In the genomic region with DNA sequence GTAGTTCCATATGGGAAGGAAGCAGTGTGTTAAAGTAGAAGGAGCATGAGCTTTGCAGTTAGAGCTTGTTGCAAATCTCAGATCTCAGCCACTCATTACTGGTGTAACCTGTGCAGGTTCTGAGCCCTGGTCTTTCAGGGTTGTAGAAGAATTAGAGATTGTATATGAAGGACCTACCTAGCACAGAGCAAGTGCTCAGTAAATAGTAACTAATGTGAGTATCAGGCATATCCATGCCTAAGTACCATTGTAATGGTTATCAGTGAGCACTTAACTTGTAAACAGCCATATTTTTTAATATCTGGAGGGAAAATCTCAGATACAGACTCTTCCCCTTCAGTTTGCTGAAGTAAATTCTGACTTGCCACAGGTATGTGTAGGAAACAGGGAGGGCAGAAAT, we compare ENCODE assay signal across 15 cellular contexts. TPM values are rescaled to one million over a fixed set of nuclear protein-coding genes. Genes with fewer than 3 reads are reported as not detected.
A peak's percentile ranks its signal among the peaks of the same experiment; 100 is the strongest.
DNase-seq lines count a peak whose midpoint lies in the region; ATAC-seq and TF ChIP-seq lines count a peak whose summit lies in the region.
"Had no signal": no experiment of that assay in that cellular context is flagged by ENCODE, and none has a peak within 500 bp of the region (broad histone marks: within the 10 kb centered on the region; RNA-seq: fewer than 3 reads in every experiment).

No MANE protein-coding gene starts in this region.

- intact Hi-C loops in activated CD4-positive, alpha-beta memory T cell treated with anti-CD3 and anti-CD28 coated beads for 36 hours (cut with micrococcal nuclease), result loop anchor here (2.0 to 5.0 kb wide), 3 partner anchors 116 to 211 kb away; a partner anchor contains a TSS

- no peaks in the 10 kb centered on the region for H3K9me3 Mint-ChIP-seq in activated naive CD8-positive, alpha-beta T cell (ENCODE audit: low read depth)
- no peaks in the 10 kb centered on the region for H3K9me3 Mint-ChIP-seq in activated naive CD8-positive, alpha-beta T cell treated with anti-CD3 and anti-CD28 coated beads, Interleukin-2, amount 50 U/mL, for 24 hours
- no peaks in the 10 kb centered on the region for H3K9me3 Mint-ChIP-seq in activated CD4-positive, alpha-beta memory T cell treated with anti-CD3 and anti-CD28 coated beads for 36 hours
- H3K9me3 Mint-ChIP-seq: activated T-cell treated with anti-CD3 and anti-CD28 coated beads, Interleukin-2, amount 50 U/mL, for 4 hours had no signal

- H2AFZ ChIP-seq in hepatocyte, result no peak overlapping the region

- H3K9me3 ChIP-seq in hepatocyte (ENCODE audit: low read depth), result no peaks in the 10 kb centered on the region
- H3K9me3 ChIP-seq in upper lobe of left lung, result no peaks in the 10 kb centered on the region

- CTCF ChIA-PET in activated CD4-positive, alpha-beta memory T cell treated with anti-CD3 and anti-CD28 coated beads for 36 hours (lab: Charles Lee), result interaction anchor here (0.6 to 3.6 kb wide), 10 partner anchors 8 to 296 kb away, joined by 3 to 34 read pairs (median 4); a partner anchor contains a TSS

- no peaks in the 10 kb centered on the region for H3K9me2 ChIP-seq in hepatocyte (replicated peaks; ENCODE audit: insufficient read depth)

- no peaks in the 10 kb centered on the region for H3K79me2 ChIP-seq in hepatocyte

- no peak for ATAC-seq in activated naive CD8-positive, alpha-beta T cell treated with anti-CD3 and anti-CD28 coated beads, Interleukin-2, amount 50 U/mL, for 24 hours
- ATAC-seq in upper lobe of left lung (ENCODE audit: low FRiP score in 2 of 2) (peak; percentile 32 to 54), HG03045 (IDR thresholded peaks at IDR 0.05; ENCODE audit: unreplicated experiment) (no peak)

- peak overlapping the region; percentile 59 for H3K27ac ChIP-seq in hepatocyte
- peak overlapping the region; percentile 30 to 79 (median 70) for H3K27ac ChIP-seq in upper lobe of left lung
- H3K27ac ChIP-seq: foreskin keratinocyte, KMS-11 had no signal

- H3K4me2 ChIP-seq in hepatocyte, result no peak overlapping the region
- H3K4me2 ChIP-seq: KMS-11 had no signal

- peak overlapping the region; percentile 72 for H3K27ac Mint-ChIP-seq in activated naive CD8-positive, alpha-beta T cell
- no peak overlapping the region for H3K27ac Mint-ChIP-seq in activated naive CD8-positive, alpha-beta T cell treated with anti-CD3 and anti-CD28 coated beads, Interleukin-2, amount 50 U/mL, for 24 hours
- H3K27ac Mint-ChIP-seq in activated CD4-positive, alpha-beta memory T cell treated with anti-CD3 and anti-CD28 coated beads for 36 hours, result peak overlapping the region; percentile 14

- TF ChIP-seq EP300 in upper lobe of left lung (IDR thresholded peaks at IDR 0.05), result no peak

- H3K4me3 Mint-ChIP-seq in activated naive CD8-positive, alpha-beta T cell, result no peak overlapping the region
- no peak overlapping the region for H3K4me3 Mint-ChIP-seq in activated naive CD8-positive, alpha-beta T cell treated with anti-CD3 and anti-CD28 coated beads, Interleukin-2, amount 50 U/mL, for 24 hours
- no peak overlapping the region for H3K4me3 Mint-ChIP-seq in activated CD4-positive, alpha-beta memory T cell treated with anti-CD3 and anti-CD28 coated beads for 36 hours
- H3K4me3 Mint-ChIP-seq: activated T-cell treated with anti-CD3 and anti-CD28 coated beads, Interleukin-2, amount 50 U/mL, for 4 hours had no signal

- H3K4me3 ChIP-seq in hepatocyte, result no peak overlapping the region
- no peak overlapping the region for H3K4me3 ChIP-seq in upper lobe of left lung

- DNase-seq in activated naive CD8-positive, alpha-beta T cell treated with anti-CD3 and anti-CD28 coated beads, Interleukin-2, amount 50 U/mL, for 24 hours, result no peak
- no peak for DNase-seq in activated CD4-positive, alpha-beta memory T cell treated with anti-CD3 and anti-CD28 coated beads for 36 hours
- DNase-seq in hepatocyte (ENCODE audit: low spot score), result no peak
- DNase-seq in upper lobe of left lung, result no peak
- DNase-seq in NCI-H128 (lab: John Stamatoyannopoulos, UW; ENCODE audit: unreplicated experiment), result no peak
- no peak for DNase-seq in 8988T
- DNase-seq: activated CD4-positive, alpha-beta T cell treated with anti-CD3 and anti-CD28 coated beads for 4 hours; activated T-cell treated with anti-CD3 and anti-CD28 coated beads, Interleukin-2, amount 50 U/mL, for 4 hours; amygdala; NCI-H1417 treated with DMSO at 0.1 percent for 48 hours; Right ventricle myocardium superior had no signal

- no peaks in the 10 kb centered on the region for H3K27me3 Mint-ChIP-seq in activated naive CD8-positive, alpha-beta T cell
- no peaks in the 10 kb centered on the region for H3K27me3 Mint-ChIP-seq in activated naive CD8-positive, alpha-beta T cell treated with anti-CD3 and anti-CD28 coated beads, Interleukin-2, amount 50 U/mL, for 24 hours
- H3K27me3 Mint-ChIP-seq in activated CD4-positive, alpha-beta memory T cell treated with anti-CD3 and anti-CD28 coated beads for 36 hours, result no peaks in the 10 kb centered on the region

- TF ChIP-seq POLR2A in upper lobe of left lung (IDR thresholded peaks at IDR 0.05), result no peak

- POLR2A ChIA-PET in activated CD4-positive, alpha-beta memory T cell treated with anti-CD3 and anti-CD28 coated beads for 36 hours (lab: Charles Lee), result no interaction called here

- no peaks in the 10 kb centered on the region for H3K27me3 ChIP-seq in hepatocyte
- H3K27me3 ChIP-seq in upper lobe of left lung, result no peaks in the 10 kb centered on the region
- H3K27me3 ChIP-seq: foreskin keratinocyte had no signal

- TF ChIP-seq CTCF in hepatocyte (IDR thresholded peaks at IDR 0.05; ENCODE audit: poor library complexity) (no peak), upper lobe of left lung (IDR thresholded peaks at IDR 0.05) (no peak)

- peaks cover 7% of the 10 kb centered on the region for H3K4me1 Mint-ChIP-seq in activated naive CD8-positive, alpha-beta T cell (ENCODE audit: low read depth)
- H3K4me1 Mint-ChIP-seq in activated naive CD8-positive, alpha-beta T cell treated with anti-CD3 and anti-CD28 coated beads, Interleukin-2, amount 50 U/mL, for 24 hours, result peaks cover 7% of the 10 kb centered on the region
- H3K4me1 Mint-ChIP-seq in activated CD4-positive, alpha-beta memory T cell treated with anti-CD3 and anti-CD28 coated beads for 36 hours (ENCODE audit: low read depth), result peaks cover 5% of the 10 kb centered on the region

- H3K36me3 ChIP-seq in hepatocyte (replicated peaks; ENCODE audit: insufficient read depth, low read depth) (peaks cover 5% of the 10 kb centered on the region), upper lobe of left lung (peaks cover 4 to 40% (median 14%) of the 10 kb centered on the region in 4 donors)

- peaks cover 7% of the 10 kb centered on the region for H3K36me3 Mint-ChIP-seq in activated naive CD8-positive, alpha-beta T cell
- H3K36me3 Mint-ChIP-seq in activated naive CD8-positive, alpha-beta T cell treated with anti-CD3 and anti-CD28 coated beads, Interleukin-2, amount 50 U/mL, for 24 hours (ENCODE audit: low read depth), result peaks cover 30% of the 10 kb centered on the region
- peaks cover 27% of the 10 kb centered on the region for H3K36me3 Mint-ChIP-seq in activated CD4-positive, alpha-beta memory T cell treated with anti-CD3 and anti-CD28 coated beads for 36 hours

- H3K4me1 ChIP-seq in hepatocyte (ENCODE audit: insufficient read depth) (peaks cover 20% of the 10 kb centered on the region), upper lobe of left lung (peaks cover 24 to 31% (median 27%) of the 10 kb centered on the region in 4 donors)
- H3K4me1 ChIP-seq: foreskin keratinocyte had no signal

- H4K20me1 ChIP-seq in hepatocyte (ENCODE audit: insufficient read depth, poor library complexity, severe bottlenecking), result no peaks in the 10 kb centered on the region

RNA-seq across cellular contexts. Expression of a gene that starts 59.3 kb away (rescaled TPM):
- under 1 TPM; 0.70 to 1.00 TPM for total RNA-seq in activated CD4-positive, alpha-beta memory T cell treated with anti-CD3 and anti-CD28 coated beads for 36 hours
- total RNA-seq in hepatocyte (0.50 TPM in 1 of 2 replicates, not detected in the other), upper lobe of left lung (1 to 10 TPM in 4 of 6 donors, under 1 TPM in 1, not detected in 1; 0.89 to 2.8 (median 2.1) TPM)
- 2.0 and 3.4 TPM in 2 replicates for polyA plus RNA-seq in hepatocyte

Comparison
In these comparisons a context has a peak if more than half of its experiments do, and no peak if none do; other contexts are left out.
1. ATAC-seq: peak in upper lobe of left lung (2 of 2); none in activated naive CD8-positive, alpha-beta T cell treated with anti-CD3 and anti-CD28 coated beads, Interleukin-2, amount 50 U/mL, for 24 hours (single experiment) and HG03045 (single experiment).